17 cellular contexts compared by ENCODE assay signal in genomic region chr2:217801115-217801531, GRCh38.
DNase-seq lines count a peak whose midpoint lies in the region; ATAC-seq and TF ChIP-seq lines count a peak whose summit lies in the region.
"Had no signal": no experiment of that assay in that cellular context is flagged by ENCODE, and none has a peak within 500 bp of the region (broad histone marks: within the 10 kb centered on the region; RNA-seq: fewer than 3 reads in every experiment).

No MANE protein-coding gene starts in this region.

- no peak for TF ChIP-seq EP300 in SK-N-SH (IDR thresholded peaks at IDR 0.05; ENCODE audit: borderline replicate concordance in 1 of 2, low read depth in 1 of 2, low read length in 1 of 2)
- no peak for TF ChIP-seq EP300 in esophagus muscularis mucosa (IDR thresholded peaks at IDR 0.05)

- peak; percentile 70 for TF ChIP-seq RAD21 in SK-N-SH (IDR thresholded peaks at IDR 0.05; ENCODE audit: low read length)

- H3K4me1 Mint-ChIP-seq in nephron = peaks cover 66% of the 10 kb centered on the region

- H3K4me3 Mint-ChIP-seq in nephron = no peak overlapping the region
- H3K4me3 Mint-ChIP-seq: CD8-positive, alpha-beta T cell; memory B cell had no signal

- ATAC-seq in SK-N-SH treated with all-trans-retinoic acid at 6 μM for 48 hours (no peak), HG02571 (IDR thresholded peaks at IDR 0.05; ENCODE audit: unreplicated experiment) (no peak), GM18868 (IDR thresholded peaks at IDR 0.05; ENCODE audit: unreplicated experiment) (no peak)
- ATAC-seq: CD8-positive, alpha-beta T cell; pancreas had no signal

- H3K79me2 ChIP-seq in SK-N-SH (ENCODE audit: insufficient read depth) = no peaks in the 10 kb centered on the region

- TF ChIP-seq CTCF in SK-N-SH (IDR thresholded peaks at IDR 0.05) (no peak), esophagus muscularis mucosa (IDR thresholded peaks at IDR 0.05) (no peak), nephron (IDR thresholded peaks at IDR 0.05; ENCODE audit: unreplicated experiment in 3 of 3) (no peak), tibial artery (IDR thresholded peaks at IDR 0.05) (no peak)

- H2AFZ ChIP-seq in SK-N-SH (ENCODE audit: low read depth) = no peak overlapping the region

- no peak overlapping the region for H3K9ac ChIP-seq in SK-N-SH

- H3K36me3 ChIP-seq in SK-N-SH (replicated peaks in 1 of 2; ENCODE audit: control insufficient read depth in 1 of 2, insufficient read depth in 2 of 2, low read length in 1 of 2) = peaks cover 12 to 24% of the 10 kb centered on the region in 2 experiments
- H3K36me3 ChIP-seq in esophagus muscularis mucosa = peaks cover 25 to 64% (median 56%) of the 10 kb centered on the region in 4 donors
- H3K36me3 ChIP-seq in tibial artery = peaks cover 60 to 73% (median 71%) of the 10 kb centered on the region in 3 donors

- H3K27me3 ChIP-seq in SK-N-SH (ENCODE audit: insufficient read depth) (no peaks in the 10 kb centered on the region), esophagus muscularis mucosa (no peaks in the 10 kb centered on the region), tibial artery (no peaks in the 10 kb centered on the region)
- H3K27me3 ChIP-seq: dorsolateral prefrontal cortex, pancreas had no signal

- H3K36me3 Mint-ChIP-seq in nephron (ENCODE audit: low read depth) = peaks cover 14% of the 10 kb centered on the region
- H3K36me3 Mint-ChIP-seq: CD8-positive, alpha-beta T cell; memory B cell had no signal

- DNase-seq in SK-N-SH (peak; percentile 81), esophagus muscularis mucosa (ENCODE audit: extremely low spot score) (no peak), tibial artery (peak; percentile 17 to 69), NCI-H1694 treated with DMSO at 0.1 percent for 48 hours (lab: John Stamatoyannopoulos, UW) (no peak)
- DNase-seq: CD8-positive, alpha-beta T cell; EL; MM.1S; SIG-M5; T-helper 9 cell; trophoblast cell had no signal

- H3K27ac ChIP-seq in SK-N-SH (ENCODE audit: low read depth in 2 of 2, low read length in 1 of 2) = peak overlapping the region in 1 of 2 experiments; percentile 8; a peak in 1 of 4 replicates
- peak overlapping the region; percentile 76 to 82 (median 82) for H3K27ac ChIP-seq in esophagus muscularis mucosa (replicated peaks in 1 of 4)
- peak overlapping the region; percentile 34 to 72 for H3K27ac ChIP-seq in tibial artery
- H3K27ac ChIP-seq: pancreas had no signal

- H4K20me1 ChIP-seq in SK-N-SH (ENCODE audit: insufficient read depth) = peaks cover 8% of the 10 kb centered on the region; the same call in 1 of the 2 replicates

- 75% methylated on average over 10 of the region's 11 CpGs for WGBS in SK-N-SH (ENCODE audit: low lambda C conversion rate)
- 48% methylated on average over 11 of the region's 11 CpGs for WGBS in esophagus muscularis mucosa

- H3F3A ChIP-seq in SK-N-SH (replicated peaks; ENCODE audit: insufficient read depth) = peaks cover 39% of the 10 kb centered on the region

- CTCF ChIA-PET in SK-N-SH (lab: Yijun Ruan, JAX) = interaction anchor here (0.7 to 18.5 kb wide), 6 partner anchors 12 to 193 kb away, joined by 3 to 666 read pairs (median 44); partner anchors contain the start of gene TNS1

- no peaks in the 10 kb centered on the region for H3K9me2 ChIP-seq in SK-N-SH

- H3K9me3 Mint-ChIP-seq in nephron = no peaks in the 10 kb centered on the region
- H3K9me3 Mint-ChIP-seq: CD8-positive, alpha-beta T cell; memory B cell had no signal

- H3K27me3 Mint-ChIP-seq in nephron (ENCODE audit: low read depth) = no peaks in the 10 kb centered on the region

- no peak overlapping the region for H3K4me3 ChIP-seq in SK-N-SH (ENCODE audit: low read depth in 2 of 2, low read length in 1 of 2)
- H3K4me3 ChIP-seq in esophagus muscularis mucosa = no peak overlapping the region
- no peak overlapping the region for H3K4me3 ChIP-seq in tibial artery
- H3K4me3 ChIP-seq: dorsolateral prefrontal cortex, pancreas had no signal

- POLR2A ChIA-PET in SK-N-SH (lab: Yijun Ruan, JAX) = no interaction called here

- intact Hi-C loops in esophagus muscularis mucosa (cut with DNase I) = no loop called here
- intact Hi-C loops in tibial artery (cut with DNase I; ENCODE audit: low total_unique reads) = no loop called here

- H3K4me1 ChIP-seq in SK-N-SH (ENCODE audit: control insufficient read depth in 1 of 2, insufficient read depth in 2 of 2, low read depth in 1 of 2, low read length in 1 of 2) (peaks cover 0 to 16% of the 10 kb centered on the region in 2 experiments; a peak in 1 of 4 replicates), esophagus muscularis mucosa (peaks cover 44 to 100% (median 89%) of the 10 kb centered on the region in 4 donors), tibial artery (peaks cover 0 to 71% (median 23%) of the 10 kb centered on the region in 4 donors)
- H3K4me1 ChIP-seq: pancreas had no signal

- H3K9me3 ChIP-seq in SK-N-SH (no peaks in the 10 kb centered on the region), esophagus muscularis mucosa (no peaks in the 10 kb centered on the region), tibial artery (no peaks in the 10 kb centered on the region)
- H3K9me3 ChIP-seq: pancreas had no signal

- peak overlapping the region; percentile 14 to 44 (median 25) for H3K27ac Mint-ChIP-seq in nephron
- H3K27ac Mint-ChIP-seq: CD8-positive, alpha-beta T cell; memory B cell had no signal

- no peak for TF ChIP-seq POLR2A in esophagus muscularis mucosa (IDR thresholded peaks at IDR 0.05; ENCODE audit: low read depth)

- H3K4me2 ChIP-seq in SK-N-SH = no peak overlapping the region

TF ChIP-seq in SK-N-SH, 30 proteins besides CTCF, POLR2A, EP300 and RAD21:
- TF ChIP-seq NFIC (IDR thresholded peaks at IDR 0.05; ENCODE audit: borderline replicate concordance) = no peak
- no peak for TF ChIP-seq FOSL2 (IDR thresholded peaks at IDR 0.05; ENCODE audit: borderline replicate concordance, low read depth)
- peak; percentile 17; the same call in 1 of the 2 replicates for TF ChIP-seq SMC3 (IDR thresholded peaks at IDR 0.05; ENCODE audit: low read depth, low read length)
- TF ChIP-seq MXI1 (IDR thresholded peaks at IDR 0.05; ENCODE audit: low read depth, low read length) = peak; percentile 34; the same call in 1 of the 2 replicates

TF ChIP-seq in SK-N-SH treated with all-trans-retinoic acid at 6 μM for 48 hours, 23 proteins besides CTCF, POLR2A, EP300 and RAD21:
- TF ChIP-seq PATZ1 (CRISPR knock-in tag; IDR thresholded peaks at IDR 0.05; ENCODE audit: borderline replicate concordance) (no peak), ZNF8 (CRISPR knock-in tag; IDR thresholded peaks at IDR 0.05) (no peak), TSHZ2 (CRISPR knock-in tag; IDR thresholded peaks at IDR 0.05) (no peak)

Comparison
In these comparisons a context has a peak if more than half of its experiments do, and no peak if none do; other contexts are left out.
1. DNase-seq: peak in SK-N-SH (single experiment) and tibial artery (2 of 2); none in esophagus muscularis mucosa (single experiment) and NCI-H1694 treated with DMSO at 0.1 percent for 48 hours (single experiment).